1 cellular context compared by ENCODE assay signal in the genomic region with DNA sequence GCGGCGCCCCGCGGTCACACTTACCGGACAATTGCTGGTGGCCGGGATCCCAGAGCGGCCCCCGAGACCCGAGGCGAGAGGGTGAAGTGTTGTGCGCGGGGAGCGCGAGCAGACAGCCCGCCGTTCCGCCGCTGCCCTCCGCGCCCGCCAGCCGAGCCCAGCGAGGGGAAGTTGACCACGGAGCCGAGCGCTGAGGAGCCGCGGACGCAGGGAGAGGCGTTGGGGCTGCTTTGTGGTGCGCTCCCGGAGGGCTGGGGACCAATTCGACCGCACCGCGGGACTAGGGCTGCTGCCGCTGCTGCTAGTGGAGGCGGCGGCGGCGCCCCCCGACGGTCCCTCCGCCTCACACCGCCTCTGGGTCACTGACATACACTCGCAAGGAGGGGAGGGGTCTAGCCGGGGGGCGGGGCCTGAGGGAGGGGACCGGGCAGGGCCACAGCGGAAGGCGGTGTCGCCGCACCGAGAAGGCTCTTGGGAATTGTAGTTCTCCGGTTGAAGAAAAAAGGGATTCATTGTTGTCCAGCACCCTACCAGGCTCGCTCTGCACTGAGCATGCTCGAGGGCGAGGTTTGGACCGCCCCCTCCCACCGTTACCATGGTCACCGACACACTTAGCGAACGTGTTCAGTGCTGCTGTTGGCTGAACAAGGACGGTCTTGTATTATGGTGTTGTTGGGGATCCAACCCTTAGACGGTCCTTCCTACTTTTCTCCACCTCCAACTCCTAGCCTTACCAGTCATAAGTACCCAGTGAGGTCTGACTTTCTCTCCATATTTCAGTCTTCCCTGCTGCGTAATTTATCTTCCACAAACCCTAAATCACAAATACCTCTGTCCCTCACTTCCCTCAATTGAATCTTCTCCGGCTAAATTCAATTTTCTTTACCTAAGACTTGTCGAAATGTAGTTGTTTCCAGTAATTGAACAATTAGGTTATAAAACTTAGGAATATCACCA.
A peak's percentile ranks its signal among the peaks of the same experiment; 100 is the strongest.
TF ChIP-seq lines count a peak whose summit lies in the region.

A gene with protein sequence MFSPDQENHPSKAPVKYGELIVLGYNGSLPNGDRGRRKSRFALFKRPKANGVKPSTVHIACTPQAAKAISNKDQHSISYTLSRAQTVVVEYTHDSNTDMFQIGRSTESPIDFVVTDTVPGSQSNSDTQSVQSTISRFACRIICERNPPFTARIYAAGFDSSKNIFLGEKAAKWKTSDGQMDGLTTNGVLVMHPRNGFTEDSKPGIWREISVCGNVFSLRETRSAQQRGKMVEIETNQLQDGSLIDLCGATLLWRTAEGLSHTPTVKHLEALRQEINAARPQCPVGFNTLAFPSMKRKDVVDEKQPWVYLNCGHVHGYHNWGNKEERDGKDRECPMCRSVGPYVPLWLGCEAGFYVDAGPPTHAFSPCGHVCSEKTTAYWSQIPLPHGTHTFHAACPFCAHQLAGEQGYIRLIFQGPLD (minus strand): TSS at position 364 of the 957 bp plus-strand sequence. CDS start 36,110 bp downstream, outside the sequence.

TF ChIP-seq in HepG2, 621 proteins besides CTCF, POLR2A, EP300 and RAD21 (continued from another document and continues in another):
- TF ChIP-seq, protein P1, sequence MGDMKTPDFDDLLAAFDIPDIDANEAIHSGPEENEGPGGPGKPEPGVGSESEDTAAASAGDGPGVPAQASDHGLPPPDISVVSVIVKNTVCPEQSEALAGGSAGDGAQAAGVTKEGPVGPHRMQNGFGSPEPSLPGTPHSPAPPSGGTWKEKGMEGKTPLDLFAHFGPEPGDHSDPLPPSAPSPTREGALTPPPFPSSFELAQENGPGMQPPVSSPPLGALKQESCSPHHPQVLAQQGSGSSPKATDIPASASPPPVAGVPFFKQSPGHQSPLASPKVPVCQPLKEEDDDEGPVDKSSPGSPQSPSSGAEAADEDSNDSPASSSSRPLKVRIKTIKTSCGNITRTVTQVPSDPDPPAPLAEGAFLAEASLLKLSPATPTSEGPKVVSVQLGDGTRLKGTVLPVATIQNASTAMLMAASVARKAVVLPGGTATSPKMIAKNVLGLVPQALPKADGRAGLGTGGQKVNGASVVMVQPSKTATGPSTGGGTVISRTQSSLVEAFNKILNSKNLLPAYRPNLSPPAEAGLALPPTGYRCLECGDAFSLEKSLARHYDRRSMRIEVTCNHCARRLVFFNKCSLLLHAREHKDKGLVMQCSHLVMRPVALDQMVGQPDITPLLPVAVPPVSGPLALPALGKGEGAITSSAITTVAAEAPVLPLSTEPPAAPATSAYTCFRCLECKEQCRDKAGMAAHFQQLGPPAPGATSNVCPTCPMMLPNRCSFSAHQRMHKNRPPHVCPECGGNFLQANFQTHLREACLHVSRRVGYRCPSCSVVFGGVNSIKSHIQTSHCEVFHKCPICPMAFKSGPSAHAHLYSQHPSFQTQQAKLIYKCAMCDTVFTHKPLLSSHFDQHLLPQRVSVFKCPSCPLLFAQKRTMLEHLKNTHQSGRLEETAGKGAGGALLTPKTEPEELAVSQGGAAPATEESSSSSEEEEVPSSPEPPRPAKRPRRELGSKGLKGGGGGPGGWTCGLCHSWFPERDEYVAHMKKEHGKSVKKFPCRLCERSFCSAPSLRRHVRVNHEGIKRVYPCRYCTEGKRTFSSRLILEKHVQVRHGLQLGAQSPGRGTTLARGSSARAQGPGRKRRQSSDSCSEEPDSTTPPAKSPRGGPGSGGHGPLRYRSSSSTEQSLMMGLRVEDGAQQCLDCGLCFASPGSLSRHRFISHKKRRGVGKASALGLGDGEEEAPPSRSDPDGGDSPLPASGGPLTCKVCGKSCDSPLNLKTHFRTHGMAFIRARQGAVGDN (CRISPR knock-in tag; IDR thresholded peaks at IDR 0.05) = peak; percentile 85
- TF ChIP-seq NR2C2 (CRISPR knock-in tag; IDR thresholded peaks at IDR 0.05; ENCODE audit: borderline replicate concordance) (no peak; the same call in 1 of the 2 replicates), KLF9 (CRISPR knock-in tag; IDR thresholded peaks at IDR 0.05; ENCODE audit: low read depth) (no peak), ZNF674 (CRISPR knock-in tag; IDR thresholded peaks at IDR 0.05; ENCODE audit: low read depth) (peak; percentile 84; the same call in 1 of the 2 replicates), ZNF232 (CRISPR knock-in tag; IDR thresholded peaks at IDR 0.05; ENCODE audit: borderline replicate concordance) (no peak), TGIF2 (CRISPR knock-in tag; IDR thresholded peaks at IDR 0.05) (no peak; the same call in 1 of the 2 replicates), ZNF136 (CRISPR knock-in tag; IDR thresholded peaks at IDR 0.05; ENCODE audit: low read depth) (no peak), ZNF777 (CRISPR knock-in tag; IDR thresholded peaks at IDR 0.05) (peak; percentile 99), ZKSCAN5 (CRISPR knock-in tag; IDR thresholded peaks at IDR 0.05) (no peak), ZBTB8A (CRISPR knock-in tag; IDR thresholded peaks at IDR 0.05; ENCODE audit: borderline replicate concordance, low read depth) (peak; percentile 81; the same call in 1 of the 2 replicates), MIER3 (CRISPR knock-in tag; IDR thresholded peaks at IDR 0.05; ENCODE audit: borderline replicate concordance) (peak; percentile 73; the same call in 1 of the 2 replicates), ZNF484 (CRISPR knock-in tag; IDR thresholded peaks at IDR 0.05; ENCODE audit: borderline replicate concordance, low read depth) (0 out of 2 replicates have a peak, but pooled peaks have one; percentile 39), KDM3A (CRISPR knock-in tag; IDR thresholded peaks at IDR 0.05; ENCODE audit: low read depth) (peak; percentile 87), ZNF256 (CRISPR knock-in tag; conservative IDR thresholded peaks at IDR 0.05) (no peak), ZFP36L2 (CRISPR knock-in tag; IDR thresholded peaks at IDR 0.05) (no peak), MTA1 (CRISPR knock-in tag; IDR thresholded peaks at IDR 0.05; ENCODE audit: borderline replicate concordance) (peak; percentile 60; the same call in 1 of the 2 replicates), FOXO1 (CRISPR knock-in tag; IDR thresholded peaks at IDR 0.05) (peak; percentile 83), ZNF670 (CRISPR knock-in tag; IDR thresholded peaks at IDR 0.05; ENCODE audit: borderline replicate concordance) (no peak; the same call in 1 of the 2 replicates), YEATS4 (CRISPR knock-in tag; IDR thresholded peaks at IDR 0.05; ENCODE audit: borderline replicate concordance) (peak; percentile 27; the same call in 1 of the 2 replicates), ZNF446 (CRISPR knock-in tag; IDR thresholded peaks at IDR 0.05) (no peak), KLF12 (CRISPR knock-in tag; IDR thresholded peaks at IDR 0.05; ENCODE audit: borderline replicate concordance) (no peak), ZNF879 (CRISPR knock-in tag; IDR thresholded peaks at IDR 0.05) (peak; percentile 92; the same call in 1 of the 2 replicates)
- TF ChIP-seq, protein P2, sequence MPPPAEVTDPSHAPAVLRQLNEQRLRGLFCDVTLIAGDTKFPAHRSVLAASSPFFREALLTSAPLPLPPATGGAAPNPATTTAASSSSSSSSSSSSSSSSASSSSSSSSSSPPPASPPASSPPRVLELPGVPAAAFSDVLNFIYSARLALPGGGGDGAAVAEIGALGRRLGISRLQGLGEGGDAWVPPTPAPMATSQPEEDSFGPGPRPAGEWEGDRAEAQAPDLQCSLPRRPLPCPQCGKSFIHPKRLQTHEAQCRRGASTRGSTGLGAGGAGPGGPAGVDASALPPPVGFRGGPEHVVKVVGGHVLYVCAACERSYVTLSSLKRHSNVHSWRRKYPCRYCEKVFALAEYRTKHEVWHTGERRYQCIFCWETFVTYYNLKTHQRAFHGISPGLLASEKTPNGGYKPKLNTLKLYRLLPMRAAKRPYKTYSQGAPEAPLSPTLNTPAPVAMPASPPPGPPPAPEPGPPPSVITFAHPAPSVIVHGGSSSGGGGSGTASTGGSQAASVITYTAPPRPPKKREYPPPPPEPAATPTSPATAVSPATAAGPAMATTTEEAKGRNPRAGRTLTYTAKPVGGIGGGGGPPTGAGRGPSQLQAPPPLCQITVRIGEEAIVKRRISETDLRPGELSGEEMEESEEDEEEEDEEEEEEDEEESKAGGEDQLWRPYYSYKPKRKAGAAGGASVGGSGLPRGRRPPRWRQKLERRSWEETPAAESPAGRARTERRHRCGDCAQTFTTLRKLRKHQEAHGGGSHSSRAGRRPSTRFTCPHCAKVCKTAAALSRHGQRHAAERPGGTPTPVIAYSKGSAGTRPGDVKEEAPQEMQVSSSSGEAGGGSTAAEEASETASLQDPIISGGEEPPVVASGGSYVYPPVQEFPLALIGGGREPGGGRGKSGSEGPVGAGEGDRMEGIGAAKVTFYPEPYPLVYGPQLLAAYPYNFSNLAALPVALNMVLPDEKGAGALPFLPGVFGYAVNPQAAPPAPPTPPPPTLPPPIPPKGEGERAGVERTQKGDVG (CRISPR knock-in tag; IDR thresholded peaks at IDR 0.05; ENCODE audit: borderline replicate concordance) = peak; percentile 79; the same call in 1 of the 2 replicates
- TF ChIP-seq, protein P3, sequence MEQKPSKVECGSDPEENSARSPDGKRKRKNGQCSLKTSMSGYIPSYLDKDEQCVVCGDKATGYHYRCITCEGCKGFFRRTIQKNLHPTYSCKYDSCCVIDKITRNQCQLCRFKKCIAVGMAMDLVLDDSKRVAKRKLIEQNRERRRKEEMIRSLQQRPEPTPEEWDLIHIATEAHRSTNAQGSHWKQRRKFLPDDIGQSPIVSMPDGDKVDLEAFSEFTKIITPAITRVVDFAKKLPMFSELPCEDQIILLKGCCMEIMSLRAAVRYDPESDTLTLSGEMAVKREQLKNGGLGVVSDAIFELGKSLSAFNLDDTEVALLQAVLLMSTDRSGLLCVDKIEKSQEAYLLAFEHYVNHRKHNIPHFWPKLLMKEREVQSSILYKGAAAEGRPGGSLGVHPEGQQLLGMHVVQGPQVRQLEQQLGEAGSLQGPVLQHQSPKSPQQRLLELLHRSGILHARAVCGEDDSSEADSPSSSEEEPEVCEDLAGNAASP (CRISPR knock-in tag; IDR thresholded peaks at IDR 0.05; ENCODE audit: borderline replicate concordance) = no peak; the same call in 1 of the 2 replicates
- TF ChIP-seq, protein P4, sequence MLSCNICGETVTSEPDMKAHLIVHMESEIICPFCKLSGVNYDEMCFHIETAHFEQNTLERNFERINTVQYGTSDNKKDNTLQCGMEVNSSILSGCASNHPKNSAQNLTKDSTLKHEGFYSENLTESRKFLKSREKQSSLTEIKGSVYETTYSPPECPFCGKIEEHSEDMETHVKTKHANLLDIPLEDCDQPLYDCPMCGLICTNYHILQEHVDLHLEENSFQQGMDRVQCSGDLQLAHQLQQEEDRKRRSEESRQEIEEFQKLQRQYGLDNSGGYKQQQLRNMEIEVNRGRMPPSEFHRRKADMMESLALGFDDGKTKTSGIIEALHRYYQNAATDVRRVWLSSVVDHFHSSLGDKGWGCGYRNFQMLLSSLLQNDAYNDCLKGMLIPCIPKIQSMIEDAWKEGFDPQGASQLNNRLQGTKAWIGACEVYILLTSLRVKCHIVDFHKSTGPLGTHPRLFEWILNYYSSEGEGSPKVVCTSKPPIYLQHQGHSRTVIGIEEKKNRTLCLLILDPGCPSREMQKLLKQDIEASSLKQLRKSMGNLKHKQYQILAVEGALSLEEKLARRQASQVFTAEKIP (CRISPR knock-in tag; IDR thresholded peaks at IDR 0.05; ENCODE audit: borderline replicate concordance) = no peak
- TF ChIP-seq, protein P5, sequence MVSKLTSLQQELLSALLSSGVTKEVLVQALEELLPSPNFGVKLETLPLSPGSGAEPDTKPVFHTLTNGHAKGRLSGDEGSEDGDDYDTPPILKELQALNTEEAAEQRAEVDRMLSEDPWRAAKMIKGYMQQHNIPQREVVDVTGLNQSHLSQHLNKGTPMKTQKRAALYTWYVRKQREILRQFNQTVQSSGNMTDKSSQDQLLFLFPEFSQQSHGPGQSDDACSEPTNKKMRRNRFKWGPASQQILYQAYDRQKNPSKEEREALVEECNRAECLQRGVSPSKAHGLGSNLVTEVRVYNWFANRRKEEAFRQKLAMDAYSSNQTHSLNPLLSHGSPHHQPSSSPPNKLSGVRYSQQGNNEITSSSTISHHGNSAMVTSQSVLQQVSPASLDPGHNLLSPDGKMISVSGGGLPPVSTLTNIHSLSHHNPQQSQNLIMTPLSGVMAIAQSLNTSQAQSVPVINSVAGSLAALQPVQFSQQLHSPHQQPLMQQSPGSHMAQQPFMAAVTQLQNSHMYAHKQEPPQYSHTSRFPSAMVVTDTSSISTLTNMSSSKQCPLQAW (CRISPR knock-in tag; IDR thresholded peaks at IDR 0.05) = peak; percentile 91
- TF ChIP-seq, protein P6, sequence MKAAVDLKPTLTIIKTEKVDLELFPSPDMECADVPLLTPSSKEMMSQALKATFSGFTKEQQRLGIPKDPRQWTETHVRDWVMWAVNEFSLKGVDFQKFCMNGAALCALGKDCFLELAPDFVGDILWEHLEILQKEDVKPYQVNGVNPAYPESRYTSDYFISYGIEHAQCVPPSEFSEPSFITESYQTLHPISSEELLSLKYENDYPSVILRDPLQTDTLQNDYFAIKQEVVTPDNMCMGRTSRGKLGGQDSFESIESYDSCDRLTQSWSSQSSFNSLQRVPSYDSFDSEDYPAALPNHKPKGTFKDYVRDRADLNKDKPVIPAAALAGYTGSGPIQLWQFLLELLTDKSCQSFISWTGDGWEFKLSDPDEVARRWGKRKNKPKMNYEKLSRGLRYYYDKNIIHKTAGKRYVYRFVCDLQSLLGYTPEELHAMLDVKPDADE (CRISPR knock-in tag; IDR thresholded peaks at IDR 0.05) = no peak
- TF ChIP-seq, protein P7, sequence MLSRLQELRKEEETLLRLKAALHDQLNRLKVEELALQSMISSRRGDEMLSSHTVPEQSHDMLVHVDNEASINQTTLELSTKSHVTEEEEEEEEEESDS (CRISPR knock-in tag; IDR thresholded peaks at IDR 0.05; ENCODE audit: borderline replicate concordance) = no peak
- TF ChIP-seq, protein P8, sequence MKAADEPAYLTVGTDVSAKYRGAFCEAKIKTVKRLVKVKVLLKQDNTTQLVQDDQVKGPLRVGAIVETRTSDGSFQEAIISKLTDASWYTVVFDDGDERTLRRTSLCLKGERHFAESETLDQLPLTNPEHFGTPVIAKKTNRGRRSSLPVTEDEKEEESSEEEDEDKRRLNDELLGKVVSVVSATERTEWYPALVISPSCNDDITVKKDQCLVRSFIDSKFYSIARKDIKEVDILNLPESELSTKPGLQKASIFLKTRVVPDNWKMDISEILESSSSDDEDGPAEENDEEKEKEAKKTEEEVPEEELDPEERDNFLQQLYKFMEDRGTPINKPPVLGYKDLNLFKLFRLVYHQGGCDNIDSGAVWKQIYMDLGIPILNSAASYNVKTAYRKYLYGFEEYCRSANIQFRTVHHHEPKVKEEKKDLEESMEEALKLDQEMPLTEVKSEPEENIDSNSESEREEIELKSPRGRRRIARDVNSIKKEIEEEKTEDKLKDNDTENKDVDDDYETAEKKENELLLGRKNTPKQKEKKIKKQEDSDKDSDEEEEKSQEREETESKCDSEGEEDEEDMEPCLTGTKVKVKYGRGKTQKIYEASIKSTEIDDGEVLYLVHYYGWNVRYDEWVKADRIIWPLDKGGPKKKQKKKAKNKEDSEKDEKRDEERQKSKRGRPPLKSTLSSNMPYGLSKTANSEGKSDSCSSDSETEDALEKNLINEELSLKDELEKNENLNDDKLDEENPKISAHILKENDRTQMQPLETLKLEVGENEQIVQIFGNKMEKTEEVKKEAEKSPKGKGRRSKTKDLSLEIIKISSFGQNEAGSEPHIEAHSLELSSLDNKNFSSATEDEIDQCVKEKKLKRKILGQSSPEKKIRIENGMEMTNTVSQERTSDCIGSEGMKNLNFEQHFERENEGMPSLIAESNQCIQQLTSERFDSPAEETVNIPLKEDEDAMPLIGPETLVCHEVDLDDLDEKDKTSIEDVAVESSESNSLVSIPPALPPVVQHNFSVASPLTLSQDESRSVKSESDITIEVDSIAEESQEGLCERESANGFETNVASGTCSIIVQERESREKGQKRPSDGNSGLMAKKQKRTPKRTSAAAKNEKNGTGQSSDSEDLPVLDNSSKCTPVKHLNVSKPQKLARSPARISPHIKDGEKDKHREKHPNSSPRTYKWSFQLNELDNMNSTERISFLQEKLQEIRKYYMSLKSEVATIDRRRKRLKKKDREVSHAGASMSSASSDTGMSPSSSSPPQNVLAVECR (CRISPR knock-in tag; IDR thresholded peaks at IDR 0.05; ENCODE audit: borderline replicate concordance) = peak; percentile 86
